ENCODE assay signal across 12 cellular contexts in genomic region chr17:63116967-63117366, GRCh38.
DNase-seq lines count a peak whose midpoint lies in the region; ATAC-seq, FAIRE-seq and TF ChIP-seq lines count a peak whose summit lies in the region.
"Had no signal": no experiment of that assay in that cellular context is flagged by ENCODE, and none has a peak within 500 bp of the region (broad histone marks: within the 10 kb centered on the region; RNA-seq: fewer than 3 reads in every experiment).

No MANE protein-coding gene starts in this region.

- no peaks in the 10 kb centered on the region for H3K9me1 ChIP-seq in K562 (ENCODE audit: control insufficient read depth, insufficient read depth, low read length)

- no peak for ATAC-seq in Right ventricle myocardium inferior
- no peak for ATAC-seq in K562
- no peak for ATAC-seq in HG03095 (IDR thresholded peaks at IDR 0.05; ENCODE audit: unreplicated experiment)
- ATAC-seq: left ventricle myocardium superior had no signal

- no peak overlapping the region for H3K9ac ChIP-seq in K562 (ENCODE audit: insufficient read depth in 1 of 2, low read depth in 2 of 2, low read length in 2 of 2)

- no peaks in the 10 kb centered on the region for H4K20me1 ChIP-seq in K562 (replicated peaks; ENCODE audit: control insufficient read depth, insufficient read depth, low read length)

- H3K4me2 ChIP-seq in K562 (ENCODE audit: insufficient read depth, low read length), result no peak overlapping the region

- H3K27me3 ChIP-seq in cardiac muscle cell (no peaks in the 10 kb centered on the region), K562 (ENCODE audit: control insufficient read depth in 2 of 2, insufficient read depth in 2 of 2, low read length in 2 of 2) (no peaks in the 10 kb centered on the region)
- H3K27me3 ChIP-seq: tibial nerve had no signal

- intact Hi-C loops in Right ventricle myocardium inferior (cut with DNase I) (no loop called here), K562 (cut with micrococcal nuclease) (loop anchor here (10.0 kb wide), 1 partner anchor 288 kb away; no protein-coding TSS in a partner anchor)

- TF ChIP-seq RAD21 in K562 (CRISPR knock-in tag; conservative IDR thresholded peaks at IDR 0.05 in 1 of 2, IDR thresholded peaks at IDR 0.05 in 1 of 2), result no peak

- POLR2A ChIA-PET in K562 (lab: Yijun Ruan, JAX), result interaction anchor here (1.1 to 2.1 kb wide), 4 partner anchors 10 to 15 kb away, joined by 3 to 4 read pairs (median 3); no protein-coding TSS in a partner anchor

- FAIRE-seq in K562 (lab: Jason Lieb, UNC), result no peak
- FAIRE-seq: GM18507 had no signal

- H3K79me2 ChIP-seq in K562 (ENCODE audit: control insufficient read depth, insufficient read depth, low read length), result no peaks in the 10 kb centered on the region

- H3K9me3 ChIP-seq in cardiac muscle cell (ENCODE audit: low read depth) (no peaks in the 10 kb centered on the region), K562 (replicated peaks; ENCODE audit: control insufficient read depth, insufficient read depth, low read depth, low read length) (no peaks in the 10 kb centered on the region)
- H3K9me3 ChIP-seq: tibial nerve had no signal

- CTCF ChIA-PET in K562 (lab: Yijun Ruan, JAX; ENCODE audit: low intra/inter-chr PET ratio), result no interaction called here

- BruUV-seq in K562 (replicated peaks; lab: Mats Ljungman, UMichigan), result no TSS peak

- H3K36me3 ChIP-seq in cardiac muscle cell, result peaks cover 3% of the 10 kb centered on the region
- H3K36me3 ChIP-seq in K562 (ENCODE audit: control insufficient read depth, insufficient read depth, low read length), result no peaks in the 10 kb centered on the region
- H3K36me3 ChIP-seq: tibial nerve had no signal

- TF ChIP-seq EP300 in K562 (IDR thresholded peaks at IDR 0.05; ENCODE audit: low read length), result no peak

- peak overlapping the region; percentile 34 for H3K27ac ChIP-seq in cardiac muscle cell
- no peak overlapping the region for H3K27ac ChIP-seq in K562 (ENCODE audit: extremely low read depth, low read depth, low read length)
- no peak overlapping the region for H3K27ac ChIP-seq in coronary artery
- H3K27ac ChIP-seq: tibial nerve had no signal

- 61% methylated on average over 4 of the region's 4 CpGs for WGBS in K562 (ENCODE audit: insufficient coverage, low coverage, missing lambda C conversion rate)

- H3K4me1 ChIP-seq in cardiac muscle cell (ENCODE audit: low read depth), result peaks cover 18% of the 10 kb centered on the region
- H3K4me1 ChIP-seq in K562 (replicated peaks in 1 of 2; ENCODE audit: control insufficient read depth in 2 of 2, insufficient read depth in 2 of 2, low read length in 2 of 2), result no peaks in the 10 kb centered on the region
- H3K4me1 ChIP-seq: tibial nerve had no signal

- no peak for TF ChIP-seq POLR2A in K562 (conservative IDR thresholded peaks at IDR 0.05)

- TF ChIP-seq CTCF in cardiac muscle cell (IDR thresholded peaks at IDR 0.05; ENCODE audit: low read depth, low read length) (no peak), K562 (IDR thresholded peaks at IDR 0.05 in 2 of 3, conservative IDR thresholded peaks at IDR 0.05 in 1 of 3; ENCODE audit: insufficient read depth in 2 of 3, low read depth in 1 of 3, low read length in 3 of 3) (no peak), coronary artery (IDR thresholded peaks at IDR 0.05) (no peak), GM20000 (IDR thresholded peaks at IDR 0.05; ENCODE audit: extremely low read depth, missing control alignments) (no peak)

- peak in 1 of 2 donors; percentile 47 for DNase-seq in cardiac muscle cell (ENCODE audit: low read depth in 1 of 2, low spot score in 1 of 2)
- no peak for DNase-seq in Right ventricle myocardium inferior (ENCODE audit: missing footprints)
- DNase-seq in K562 (ENCODE audit: extremely low read depth in 1 of 4, low spot score in 3 of 4), result peak in 2 of 4 experiments; percentile 8 to 10
- peak; percentile 66 for DNase-seq in islet precursor cell
- no peak for DNase-seq in coronary artery (ENCODE audit: low spot score)
- DNase-seq in GM20000 (ENCODE audit: low spot score), result no peak
- DNase-seq in NOMO-1 (lab: John Stamatoyannopoulos, UW; ENCODE audit: unreplicated experiment in 2 of 2), result no peak
- DNase-seq: activated CD8-positive, alpha-beta memory T cell treated with anti-CD3 and anti-CD28 coated beads, Interleukin-2, amount 50 U/mL, for 48 hours; left ventricle myocardium superior had no signal

- in situ Hi-C loops in K562 (cut with MboI), result no loop called here

- H3K4me3 ChIP-seq in cardiac muscle cell, result no peak overlapping the region
- H3K4me3 ChIP-seq in K562, result no peak overlapping the region
- no peak overlapping the region for H3K4me3 ChIP-seq in coronary artery
- H3K4me3 ChIP-seq: tibial nerve had no signal

- no peak overlapping the region for H2AFZ ChIP-seq in K562 (ENCODE audit: low read depth, low read length)

TF ChIP-seq in K562, 482 proteins besides CTCF, POLR2A, EP300 and RAD21:
- no peak for TF ChIP-seq NR1H2 (CRISPR knock-in tag; IDR thresholded peaks at IDR 0.05)
- peak; percentile 86 for TF ChIP-seq RFX1 (IDR thresholded peaks at IDR 0.05)
